8 cellular contexts compared by ENCODE assay signal in the genomic region with DNA sequence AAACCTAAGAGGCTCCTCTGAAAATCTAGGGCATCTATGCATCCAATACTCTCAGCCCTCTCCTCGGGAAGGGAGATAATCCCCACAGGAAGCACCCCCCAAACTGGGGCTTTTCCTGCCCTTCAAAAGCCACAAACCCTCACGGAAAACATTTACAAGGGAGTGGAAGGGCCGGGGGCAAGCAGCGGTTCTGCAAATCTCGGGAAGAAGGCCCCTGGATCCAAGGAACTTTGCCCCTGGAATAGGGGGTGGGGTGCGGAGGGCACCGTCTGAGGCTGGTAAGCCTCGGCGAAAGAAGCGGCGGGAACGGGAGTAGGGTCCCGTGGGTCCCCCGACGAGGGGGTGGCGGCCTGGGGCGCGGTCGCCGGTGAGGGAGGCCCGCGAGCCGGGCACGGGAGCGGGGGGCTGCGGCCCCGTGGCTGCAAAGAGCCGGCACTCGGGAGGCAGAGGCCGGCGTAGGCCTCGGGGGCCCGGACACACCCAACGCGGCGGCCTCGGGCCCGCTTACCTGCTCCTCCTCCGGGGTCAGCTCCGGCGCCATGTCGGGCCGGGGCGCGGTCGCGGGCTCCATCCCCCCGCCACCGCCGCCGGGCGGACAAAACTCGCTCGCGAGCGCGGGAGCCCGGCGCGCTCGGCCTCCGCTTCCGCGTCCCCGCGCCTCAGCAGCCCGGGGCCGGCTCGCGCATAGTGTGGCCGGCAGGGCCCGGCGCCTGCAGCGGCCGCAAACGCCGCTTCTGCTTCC. TPM values are rescaled to one million over a fixed set of nuclear protein-coding genes. Genes with fewer than 3 reads are reported as not detected.
DNase-seq lines count a peak whose midpoint lies in the region; ATAC-seq and TF ChIP-seq lines count a peak whose summit lies in the region.

No MANE protein-coding gene starts in this region.

- H3K27me3 ChIP-seq in OCI-LY1 (ENCODE audit: insufficient read depth, low read length), result no peaks in the 10 kb centered on the region

- no peaks in the 10 kb centered on the region for H3K27me3 Mint-ChIP-seq in activated naive CD8-positive, alpha-beta T cell treated with anti-CD3 and anti-CD28 coated beads, Interleukin-2, amount 10 ng/mL, durations not matched to agents 7 days and 5 days

- intact Hi-C loops in left ventricle myocardium superior (cut with micrococcal nuclease) (loop anchor here (5.0 kb wide), 1 partner anchor 46 kb away; no protein-coding TSS in a partner anchor), sciatic nerve (cut with DNase I) (no loop called here)

- peaks cover 25% of the 10 kb centered on the region for H3K4me1 Mint-ChIP-seq in activated naive CD8-positive, alpha-beta T cell treated with anti-CD3 and anti-CD28 coated beads, Interleukin-2, amount 10 ng/mL, durations not matched to agents 7 days and 5 days

- DNase-seq in CD1c-positive myeloid dendritic cell (ENCODE audit: extremely low spot score) (peak; percentile 69), left ventricle myocardium superior (peak; percentile 65), sciatic nerve (ENCODE audit: low spot score) (no peak), SK-N-DZ (ENCODE audit: low spot score) (no peak), foreskin melanocyte (no peak)
- DNase-seq in activated naive CD8-positive, alpha-beta T cell treated with anti-CD3 and anti-CD28 coated beads, Interleukin-2, amount 10 ng/mL, durations not matched to agents 7 days and 5 days, result peak; percentile 72

- H3K36me3 ChIP-seq in OCI-LY1 (ENCODE audit: insufficient read depth, low read length), result no peaks in the 10 kb centered on the region

- H3K9ac ChIP-seq in OCI-LY1 (ENCODE audit: low read length), result peak overlapping the region; percentile 91

- no peaks in the 10 kb centered on the region for H3F3A ChIP-seq in OCI-LY1 (ENCODE audit: insufficient read depth, low read length)

- ATAC-seq in GM19463 (IDR thresholded peaks at IDR 0.05; ENCODE audit: unreplicated experiment) (peak; percentile 41), left ventricle myocardium superior (peak; percentile 69), sciatic nerve (peak; percentile 22)
- ATAC-seq in activated naive CD8-positive, alpha-beta T cell treated with anti-CD3 and anti-CD28 coated beads, Interleukin-2, amount 10 ng/mL, durations not matched to agents 7 days and 5 days (ENCODE audit: low read depth), result peak; percentile 53

- H3K79me2 ChIP-seq in OCI-LY1 (ENCODE audit: insufficient read depth, low read length), result peaks cover 23% of the 10 kb centered on the region

- peak overlapping the region; percentile 53 for H3K27ac ChIP-seq in OCI-LY1 (ENCODE audit: low read depth, low read length, poor library complexity, severe bottlenecking)

- POLR2A ChIA-PET in activated naive CD8-positive, alpha-beta T cell treated with anti-CD3 and anti-CD28 coated beads, Interleukin-2, amount 10 ng/mL, durations not matched to agents 7 days and 5 days (lab: Charles Lee), result interaction anchor here (0.9 to 3.3 kb wide), 12 partner anchors 13 to 210 kb away, joined by 3 to 38 read pairs (median 11); partner anchors contain the start of genes IMP3, MAN2C1, SIN3A and SNUPN

- H3K36me3 Mint-ChIP-seq in activated naive CD8-positive, alpha-beta T cell treated with anti-CD3 and anti-CD28 coated beads, Interleukin-2, amount 10 ng/mL, durations not matched to agents 7 days and 5 days, result peaks cover 11% of the 10 kb centered on the region

- no peaks in the 10 kb centered on the region for H3K9me3 ChIP-seq in OCI-LY1 (ENCODE audit: low read length)

- H3K4me3 ChIP-seq in OCI-LY1 (ENCODE audit: low read depth, low read length, poor library complexity, severe bottlenecking), result peak overlapping the region; percentile 83

- no peak for TF ChIP-seq CTCF in OCI-LY1 (IDR thresholded peaks at IDR 0.05; ENCODE audit: low read length)

- H3K27ac Mint-ChIP-seq in activated naive CD8-positive, alpha-beta T cell treated with anti-CD3 and anti-CD28 coated beads, Interleukin-2, amount 10 ng/mL, durations not matched to agents 7 days and 5 days, result peak overlapping the region; percentile 89

- H3K4me1 ChIP-seq in OCI-LY1 (ENCODE audit: insufficient read depth, low read length, severe bottlenecking), result peaks cover 19% of the 10 kb centered on the region

- H3K4me2 ChIP-seq in OCI-LY1 (ENCODE audit: low read length), result peak overlapping the region; percentile 90

- no peak overlapping the region for H2AFZ ChIP-seq in OCI-LY1 (ENCODE audit: low read length)

- H3K9me2 ChIP-seq in OCI-LY1 (ENCODE audit: low read depth, low read length), result no peaks in the 10 kb centered on the region

- H3K9me3 Mint-ChIP-seq in activated naive CD8-positive, alpha-beta T cell treated with anti-CD3 and anti-CD28 coated beads, Interleukin-2, amount 10 ng/mL, durations not matched to agents 7 days and 5 days, result no peaks in the 10 kb centered on the region

- no peaks in the 10 kb centered on the region for H4K20me1 ChIP-seq in OCI-LY1 (ENCODE audit: insufficient read depth, low read length)

- peak overlapping the region; percentile 94 for H3K4me3 Mint-ChIP-seq in activated naive CD8-positive, alpha-beta T cell treated with anti-CD3 and anti-CD28 coated beads, Interleukin-2, amount 10 ng/mL, durations not matched to agents 7 days and 5 days

RNA-seq across cellular contexts. Expression of gene PTPN9, which starts 0.7 kb away (rescaled TPM):
- 10 to 100 TPM; 35.8 to 37.5 TPM for total RNA-seq in activated naive CD8-positive, alpha-beta T cell treated with anti-CD3 and anti-CD28 coated beads, Interleukin-2, amount 10 ng/mL, durations not matched to agents 7 days and 5 days
- total RNA-seq in left ventricle myocardium superior (6.6 TPM), sciatic nerve (45.3 TPM)
- polyA plus RNA-seq in SK-N-DZ (2014; cell fraction: cytosol; rRNA removed), result 14.2 TPM in 2 replicates
- polyA plus RNA-seq in SK-N-DZ (2014; cell fraction: nucleus; rRNA removed), result 6.8 and 7.6 TPM in 2 replicates

RNA-seq across cellular contexts. Expression of gene SNUPN, which starts 47.1 kb away (rescaled TPM):
- 10 to 100 TPM; 27.1 to 30.4 TPM for total RNA-seq in activated naive CD8-positive, alpha-beta T cell treated with anti-CD3 and anti-CD28 coated beads, Interleukin-2, amount 10 ng/mL, durations not matched to agents 7 days and 5 days
- total RNA-seq in left ventricle myocardium superior (18.1 TPM), sciatic nerve (23.7 TPM)
- 24.8 and 29.2 TPM in 2 replicates for polyA plus RNA-seq in SK-N-DZ (2014; cell fraction: cytosol; rRNA removed)
- 13.8 and 15.6 TPM in 2 replicates for polyA plus RNA-seq in SK-N-DZ (2014; cell fraction: nucleus; rRNA removed)

Comparison
In these comparisons a context has a peak if more than half of its experiments do, and no peak if none do; other contexts are left out.
1. DNase-seq: peak in CD1c-positive myeloid dendritic cell (single experiment), activated naive CD8-positive, alpha-beta T cell treated with anti-CD3 and anti-CD28 coated beads, Interleukin-2, amount 10 ng/mL, durations not matched to agents 7 days and 5 days (single experiment) and left ventricle myocardium superior (single experiment); none in sciatic nerve (single experiment), SK-N-DZ (single experiment) and foreskin melanocyte (single experiment).
2. Peak in every context shown above with its lines, with median percentiles within 50 percentile points of each other: ATAC-seq.